ENCODE assay signal across 8 cellular contexts in genomic region chr6:36666726-36667591, GRCh38. TPM values are rescaled to one million over a fixed set of nuclear protein-coding genes. Genes with fewer than 3 reads are reported as not detected.
DNase-seq lines count a peak whose midpoint lies in the region; ATAC-seq, FAIRE-seq and TF ChIP-seq lines count a peak whose summit lies in the region.

No MANE protein-coding gene starts in this region.

- POLR2A ChIA-PET in HEK293T (lab: Yijun Ruan, JAX) (interaction anchor here (0.5 to 2.1 kb wide), 9 partner anchors 9 to 1724 kb away, joined by 3 to 17 read pairs (median 5); partner anchors contain the start of gene CDKN1A), SK-N-SH (lab: Yijun Ruan, JAX) (interaction anchor here (1.2 to 2.1 kb wide), 3 partner anchors 9 to 12 kb away, joined by 5 to 24 read pairs (median 9); partner anchors contain the start of gene CDKN1A)

- TF ChIP-seq POLR2A in GM12892 (IDR thresholded peaks at IDR 0.05; ENCODE audit: low read depth, low read length): peak; percentile 18; the same call in 1 of the 2 replicates

- peaks cover 8% of the 10 kb centered on the region for H3F3A ChIP-seq in SK-N-SH (replicated peaks; ENCODE audit: insufficient read depth)

- H3K27me3 ChIP-seq in SK-N-SH (ENCODE audit: insufficient read depth): no peaks in the 10 kb centered on the region
- H3K27me3 ChIP-seq in osteoblast (ENCODE audit: insufficient read depth, low read length): no peaks in the 10 kb centered on the region

- H3K4me2 ChIP-seq in SK-N-SH: peak overlapping the region; percentile 57
- H3K4me2 ChIP-seq in osteoblast (ENCODE audit: insufficient read depth, low read length): peak overlapping the region; percentile 64

- no peak; the same call in 1 of the 2 replicates for TF ChIP-seq RAD21 in SK-N-SH (IDR thresholded peaks at IDR 0.05; ENCODE audit: low read length)

- H3K27me3 Mint-ChIP-seq in activated T-cell treated with anti-CD3 and anti-CD28 coated beads, Interleukin-2, amount 50 U/mL, for 72 hours (ENCODE audit: low read depth): peaks cover 9% of the 10 kb centered on the region

- H3K27ac ChIP-seq in SK-N-SH (ENCODE audit: low read depth in 2 of 2, low read length in 1 of 2): peak overlapping the region; percentile 89 to 95
- H3K27ac ChIP-seq in osteoblast (ENCODE audit: low read depth, low read length): peak overlapping the region; percentile 91

- no peaks in the 10 kb centered on the region for H3K9me3 ChIP-seq in SK-N-SH
- H3K9me3 ChIP-seq in osteoblast (ENCODE audit: low read depth, low read length): no peaks in the 10 kb centered on the region

- H2AFZ ChIP-seq in SK-N-SH (ENCODE audit: low read depth): peak overlapping the region; percentile 87
- H2AFZ ChIP-seq in osteoblast (ENCODE audit: low read length): peak overlapping the region; percentile 82

- peak in 1 of 2 experiments; percentile 52; a peak in 1 of 4 replicates for TF ChIP-seq EP300 in SK-N-SH (IDR thresholded peaks at IDR 0.05; ENCODE audit: borderline replicate concordance in 1 of 2, low read depth in 1 of 2, low read length in 1 of 2)

- H3K4me3 ChIP-seq in SK-N-SH (ENCODE audit: low read depth in 2 of 2, low read length in 1 of 2) (no peak overlapping the region), osteoblast (ENCODE audit: insufficient read depth, low read length) (no peak overlapping the region)

- TF ChIP-seq CTCF in SK-N-SH (IDR thresholded peaks at IDR 0.05): no peak
- no peak for TF ChIP-seq CTCF in osteoblast (IDR thresholded peaks at IDR 0.05; ENCODE audit: extremely low read depth, low read depth, low read length)

- H3K27ac Mint-ChIP-seq in activated T-cell treated with anti-CD3 and anti-CD28 coated beads, Interleukin-2, amount 50 U/mL, for 72 hours: no peak overlapping the region

- CTCF ChIA-PET in HEK293T (lab: Yijun Ruan, JAX): interaction anchor here (0.9 to 1.4 kb wide), 3 partner anchors 10 to 52 kb away, joined by 3 to 8 read pairs (median 7); no protein-coding TSS in a partner anchor
- CTCF ChIA-PET in SK-N-SH (lab: Yijun Ruan, JAX): interaction anchor here (0.9 to 1.7 kb wide), 6 partner anchors 9 to 48 kb away, joined by 3 to 7 read pairs (median 4); no protein-coding TSS in a partner anchor

- no peak overlapping the region for H3K4me3 Mint-ChIP-seq in activated T-cell treated with anti-CD3 and anti-CD28 coated beads, Interleukin-2, amount 50 U/mL, for 72 hours

- no peaks in the 10 kb centered on the region for H3K9me3 Mint-ChIP-seq in activated T-cell treated with anti-CD3 and anti-CD28 coated beads, Interleukin-2, amount 50 U/mL, for 72 hours

- H3K4me1 ChIP-seq in SK-N-SH (ENCODE audit: control insufficient read depth in 1 of 2, insufficient read depth in 2 of 2, low read depth in 1 of 2, low read length in 1 of 2): peaks cover 19 to 24% of the 10 kb centered on the region in 2 experiments
- peaks cover 21% of the 10 kb centered on the region for H3K4me1 ChIP-seq in osteoblast (ENCODE audit: insufficient read depth, low read length)

- H3K79me2 ChIP-seq in SK-N-SH (ENCODE audit: insufficient read depth) (no peaks in the 10 kb centered on the region), osteoblast (ENCODE audit: insufficient read depth, low read length) (no peaks in the 10 kb centered on the region)

- H3K36me3 ChIP-seq in SK-N-SH (replicated peaks in 1 of 2; ENCODE audit: control insufficient read depth in 1 of 2, insufficient read depth in 2 of 2, low read length in 1 of 2) (no peaks in the 10 kb centered on the region), osteoblast (ENCODE audit: insufficient read depth, low read length) (no peaks in the 10 kb centered on the region)

- WGBS in SK-N-SH (ENCODE audit: low lambda C conversion rate): 47% methylated on average over 10 of the region's 10 CpGs

- H3K36me3 Mint-ChIP-seq in activated T-cell treated with anti-CD3 and anti-CD28 coated beads, Interleukin-2, amount 50 U/mL, for 72 hours (ENCODE audit: insufficient read depth in 2 of 2): no peaks in the 10 kb centered on the region

- H3K9ac ChIP-seq in SK-N-SH: peak overlapping the region; percentile 60

- FAIRE-seq in GM12892 (lab: Jason Lieb, UNC): peak; percentile 93

- no peak for ATAC-seq in activated T-cell treated with anti-CD3 and anti-CD28 coated beads, Interleukin-2, amount 50 U/mL, for 72 hours (replicated peaks in 1 of 2)

- no peaks in the 10 kb centered on the region for H3K9me2 ChIP-seq in SK-N-SH

- H3K4me1 Mint-ChIP-seq in activated T-cell treated with anti-CD3 and anti-CD28 coated beads, Interleukin-2, amount 50 U/mL, for 72 hours (ENCODE audit: low read depth): peaks cover 5% of the 10 kb centered on the region

- H4K20me1 ChIP-seq in SK-N-SH (ENCODE audit: insufficient read depth): no peaks in the 10 kb centered on the region
- H4K20me1 ChIP-seq in osteoblast (ENCODE audit: insufficient read depth, low read length): no peaks in the 10 kb centered on the region

- DNase-seq in GM12892 (ENCODE audit: insufficient read length): peak; percentile 66
- DNase-seq in HEK293T (ENCODE audit: extremely low spot score): peak; percentile 56
- peak; percentile 20 for DNase-seq in NCI-H1092 (lab: John Stamatoyannopoulos, UW)
- peak; percentile 62 for DNase-seq in SK-N-SH
- peak; percentile 79 for DNase-seq in foreskin melanocyte
- peak; percentile 95 for DNase-seq in osteoblast (ENCODE audit: insufficient read length, low spot score, missing footprints)
- no peak for DNase-seq in activated T-cell treated with anti-CD3 and anti-CD28 coated beads, Interleukin-2, amount 50 U/mL, for 72 hours
- no peak for DNase-seq in activated naive CD4-positive, alpha-beta T cell treated with Interleukin-2 at 50 U/mL for 16 hours

TF ChIP-seq in HEK293T, 16 proteins besides CTCF, POLR2A, EP300 and RAD21:
- TF ChIP-seq FOXK2 (IDR thresholded peaks at IDR 0.05) (no peak), ZNF384 (IDR thresholded peaks at IDR 0.05) (peak; percentile 48; the same call in 1 of the 2 replicates)

TF ChIP-seq in SK-N-SH, 30 proteins besides CTCF, POLR2A, EP300 and RAD21 (continues in another document):
- TF ChIP-seq NFIC (IDR thresholded peaks at IDR 0.05; ENCODE audit: borderline replicate concordance): peak; percentile 60
- no peak for TF ChIP-seq JUND (IDR thresholded peaks at IDR 0.05)
- no peak for TF ChIP-seq FOXM1 (IDR thresholded peaks at IDR 0.05; ENCODE audit: low read depth)
- TF ChIP-seq YY1 (IDR thresholded peaks at IDR 0.05; ENCODE audit: low read depth): peak; percentile 26; the same call in 1 of the 2 replicates
- no peak for TF ChIP-seq ELF1 (IDR thresholded peaks at IDR 0.05)
- no peak for TF ChIP-seq RFX5 (IDR thresholded peaks at IDR 0.05; ENCODE audit: low read length)
- no peak for TF ChIP-seq EZH2phosphoT487 (IDR thresholded peaks at IDR 0.05; ENCODE audit: borderline replicate concordance, low read depth)
- peak; percentile 53; the same call in 1 of the 2 replicates for TF ChIP-seq POLR2AphosphoS5 (IDR thresholded peaks at IDR 0.05; ENCODE audit: low read depth, low read length)
- TF ChIP-seq IRF3 (IDR thresholded peaks at IDR 0.05; ENCODE audit: low read depth, low read length): no peak
- peak; percentile 28; the same call in 1 of the 2 replicates for TF ChIP-seq RXRA (IDR thresholded peaks at IDR 0.05; ENCODE audit: borderline replicate concordance, low read depth)
- TF ChIP-seq RCOR1 (IDR thresholded peaks at IDR 0.05; ENCODE audit: low read length): peak; percentile 35; the same call in 1 of the 2 replicates
- TF ChIP-seq USF1 (IDR thresholded peaks at IDR 0.05; ENCODE audit: borderline replicate concordance, low read depth): no peak
- no peak for TF ChIP-seq USF2 (IDR thresholded peaks at IDR 0.05; ENCODE audit: borderline replicate concordance, low read depth, low read length)

RNA-seq across cellular contexts. Expression of gene CDKN1A, which starts 11.6 kb away (rescaled TPM):
- 166 TPM for polyA plus RNA-seq in GM12892 (2012; ENCODE audit: missing spikeins)
- 747 and 824 TPM in 2 replicates for polyA plus RNA-seq in SK-N-SH (2012; rRNA removed)
- polyA plus RNA-seq in SK-N-SH (2012; cell fraction: cytosol; rRNA removed): 479 and 617 TPM in 2 replicates
- 431 and 582 TPM in 2 replicates for polyA plus RNA-seq in SK-N-SH (2012; cell fraction: nucleus; rRNA removed)
- total RNA-seq in osteoblast: 456 and 461 TPM in 2 replicates
- total RNA-seq in activated T-cell treated with anti-CD3 and anti-CD28 coated beads, Interleukin-2, amount 50 U/mL, for 72 hours: 10 to 100 TPM; 59.9 to 60.4 TPM

RNA-seq across cellular contexts. Expression of gene RAB44, which starts 30.7 kb away (rescaled TPM):
- polyA plus RNA-seq in GM12892 (2012; ENCODE audit: missing spikeins): 0.15 TPM
- 0.10 and 0.12 TPM in 2 replicates for polyA plus RNA-seq in SK-N-SH (2012; rRNA removed)
- polyA plus RNA-seq in SK-N-SH (2012; cell fraction: cytosol; rRNA removed): 0.01 TPM in 2 replicates
- 0.70 and 0.83 TPM in 2 replicates for polyA plus RNA-seq in SK-N-SH (2012; cell fraction: nucleus; rRNA removed)
- total RNA-seq in osteoblast: under 0.01 and 0.36 TPM in 2 replicates
- total RNA-seq in activated T-cell treated with anti-CD3 and anti-CD28 coated beads, Interleukin-2, amount 50 U/mL, for 72 hours: under 1 TPM; 0.05 to 0.09 TPM

Comparison
In these comparisons a context has a peak if more than half of its experiments do, and no peak if none do; other contexts are left out.
1. DNase-seq: peak in GM12892 (single experiment), HEK293T (single experiment), NCI-H1092 (single experiment), SK-N-SH (single experiment), foreskin melanocyte (single experiment) and osteoblast (single experiment); none in activated T-cell treated with anti-CD3 and anti-CD28 coated beads, Interleukin-2, amount 50 U/mL, for 72 hours (0 of 2) and activated naive CD4-positive, alpha-beta T cell treated with Interleukin-2 at 50 U/mL for 16 hours (single experiment).